ENCODE assay signal across 14 cellular contexts in genomic region chr16:24611310-24611709, GRCh38.
"Had no signal": no experiment of that assay in that cellular context is flagged by ENCODE, and none has a peak within 500 bp of the region (broad histone marks: within the 10 kb centered on the region; RNA-seq: fewer than 3 reads in every experiment).

No MANE protein-coding gene starts in this region.

- H3K27ac Mint-ChIP-seq: activated CD4-positive, alpha-beta memory T cell treated with anti-CD3 and anti-CD28 coated beads, Interleukin-2, amount 10 ng/mL, durations not matched to agents 7 days and 5 days; endodermal cell; T-helper 2 cell treated with Interferon-gamma antibody and Interleukin-4, amounts not matched to agents 5 μg/mL and 100 μg/mL, for 36 hours had no signal

- H3K27ac ChIP-seq: upper lobe of right lung had no signal

- H3K4me3 Mint-ChIP-seq: activated CD4-positive, alpha-beta memory T cell treated with anti-CD3 and anti-CD28 coated beads, Interleukin-2, amount 10 ng/mL, durations not matched to agents 7 days and 5 days; T-helper 2 cell treated with Interferon-gamma antibody and Interleukin-4, amounts not matched to agents 5 μg/mL and 100 μg/mL, for 36 hours had no signal

- H3K4me1 Mint-ChIP-seq: activated CD4-positive, alpha-beta memory T cell treated with anti-CD3 and anti-CD28 coated beads, Interleukin-2, amount 10 ng/mL, durations not matched to agents 7 days and 5 days had no signal

- DNase-seq: activated CD4-positive, alpha-beta memory T cell treated with anti-CD3 and anti-CD28 coated beads, Interleukin-2, amount 10 ng/mL, durations not matched to agents 7 days and 5 days; activated gamma-delta T cell treated with Interleukin-2 at 50 U/mL for 16 hours; activated T-cell treated with anti-CD3 and anti-CD28 coated beads, Interleukin-2, amount 50 U/mL, for 48 hours; central memory CD4-positive, alpha-beta T cell; dermis blood vessel endothelial cell; endodermal cell; erythroblast; hippocampal formation; midbrain; occipital lobe; stimulated activated CD4-positive, alpha-beta T cell treated with anti-CD3 and anti-CD28 coated beads, Interleukin-12 subunit alpha, Interleukin-12 subunit beta, amount 100 ng/mL, for 4 hours; stimulated activated naive CD8-positive, alpha-beta T cell treated with anti-CD3 and anti-CD28 coated beads, Interleukin-15, Interleukin-2, amounts not matched to agents 100 U/mL and 50 U/mL, for 24 hours; upper lobe of right lung had no signal

- H3K9me3 ChIP-seq: upper lobe of right lung had no signal

- ATAC-seq: stimulated activated naive CD8-positive, alpha-beta T cell treated with anti-CD3 and anti-CD28 coated beads, Interleukin-15, Interleukin-2, amounts not matched to agents 100 U/mL and 50 U/mL, for 24 hours had no signal

- H3K36me3 ChIP-seq: upper lobe of right lung had no signal

- H3K9me3 Mint-ChIP-seq: activated CD4-positive, alpha-beta memory T cell treated with anti-CD3 and anti-CD28 coated beads, Interleukin-2, amount 10 ng/mL, durations not matched to agents 7 days and 5 days; endodermal cell; T-helper 2 cell treated with Interferon-gamma antibody and Interleukin-4, amounts not matched to agents 5 μg/mL and 100 μg/mL, for 36 hours had no signal
